In genomic region chr17:48579738-48580543, GRCh38 we compare ENCODE assay signal across 11 cellular contexts. TPM values are rescaled to one million over a fixed set of nuclear protein-coding genes. Genes with fewer than 3 reads are reported as not detected.
A peak's percentile ranks its signal among the peaks of the same experiment; 100 is the strongest.
DNase-seq lines count a peak whose midpoint lies in the region; ATAC-seq, FAIRE-seq and TF ChIP-seq lines count a peak whose summit lies in the region.
"Had no signal": no experiment of that assay in that cellular context is flagged by ENCODE, and none has a peak within 500 bp of the region (broad histone marks: within the 10 kb centered on the region; RNA-seq: fewer than 3 reads in every experiment).

No MANE protein-coding gene starts in this region.

- H3K27ac Mint-ChIP-seq in GM23338 (no peak overlapping the region), astrocyte (ENCODE audit: unreplicated experiment) (peak overlapping the region; percentile 36)

- peak; percentile 56 for DNase-seq in A172 (ENCODE audit: low spot score)
- DNase-seq in GM23338 (ENCODE audit: low spot score): no peak
- peak; percentile 44 for DNase-seq in astrocyte (ENCODE audit: low read depth)
- DNase-seq in mesenchymal stem cell: peak; percentile 85
- no peak for DNase-seq in kidney tubule cell (ENCODE audit: low spot score)
- DNase-seq in GM12892 (ENCODE audit: insufficient read length): no peak
- DNase-seq in activated gamma-delta T cell treated with Interleukin-2 at 50 U/mL for 16 hours: no peak
- DNase-seq: NCI-H187 treated with DMSO at 0.1 percent for 48 hours had no signal

- under 1% methylated on average over 21 of the region's 27 CpGs for WGBS in mesenchymal stem cell

- TF ChIP-seq CTCF in GM23338 (conservative IDR thresholded peaks at IDR 0.05; ENCODE audit: low read depth in 2 of 2) (no peak), astrocyte (IDR thresholded peaks at IDR 0.05; ENCODE audit: insufficient read depth, low read depth, low read length) (no peak)

- H3K4me1 ChIP-seq in GM23338 (ENCODE audit: insufficient read depth) (peaks cover 49% of the 10 kb centered on the region; the same call in 1 of the 2 replicates), astrocyte (ENCODE audit: insufficient read depth, low read length) (peaks cover 8% of the 10 kb centered on the region), mesenchymal stem cell (ENCODE audit: control insufficient read depth, insufficient read depth, low read depth, low read length) (peaks cover 38% of the 10 kb centered on the region)

- H3K14ac ChIP-seq in mesenchymal stem cell (ENCODE audit: low read length in 2 of 2): no peak overlapping the region

- no peak overlapping the region for H4K8ac ChIP-seq in mesenchymal stem cell (ENCODE audit: low read length)

- H3K27me3 Mint-ChIP-seq in GM23338 (ENCODE audit: insufficient read depth, low read depth, poor library complexity) (peaks cover 70% of the 10 kb centered on the region), astrocyte (ENCODE audit: low read depth, unreplicated experiment) (peaks cover 89% of the 10 kb centered on the region)

- no peak overlapping the region for H2BK15ac ChIP-seq in mesenchymal stem cell (ENCODE audit: low read depth, poor library complexity, severe bottlenecking)

- no peak for TF ChIP-seq POLR2A in GM12892 (IDR thresholded peaks at IDR 0.05; ENCODE audit: low read depth, low read length)

- no peaks in the 10 kb centered on the region for H3K9me2 ChIP-seq in GM23338 (ENCODE audit: insufficient read depth)

- H3K9ac ChIP-seq in astrocyte (ENCODE audit: low read length) (peak overlapping the region; percentile 82), mesenchymal stem cell (ENCODE audit: low read length) (peak overlapping the region; percentile 98)

- H3K36me3 ChIP-seq in GM23338 (ENCODE audit: insufficient read depth) (no peaks in the 10 kb centered on the region), astrocyte (ENCODE audit: insufficient read depth, low read length) (no peaks in the 10 kb centered on the region), mesenchymal stem cell (ENCODE audit: control insufficient read depth in 1 of 2, insufficient read depth in 2 of 2, low read depth in 1 of 2, low read length in 2 of 2) (peaks cover 6% of the 10 kb centered on the region in 2 experiments)

- H3K27ac ChIP-seq in GM23338 (ENCODE audit: low read depth) (no peak overlapping the region), astrocyte (ENCODE audit: low read depth, low read length) (peak overlapping the region; percentile 69), mesenchymal stem cell (ENCODE audit: low read length, poor library complexity, severe bottlenecking) (no peak overlapping the region)
- H3K27ac ChIP-seq: SK-N-MC had no signal

- H3K4me3 ChIP-seq in GM23338 (no peak overlapping the region), astrocyte (ENCODE audit: insufficient read depth, low read depth, low read length) (peak overlapping the region; percentile 54), mesenchymal stem cell (ENCODE audit: insufficient read depth in 1 of 2, low read depth in 1 of 2, low read length in 2 of 2) (peak overlapping the region in 1 of 2 experiments; percentile 96)

- H2BK12ac ChIP-seq in mesenchymal stem cell (ENCODE audit: low read length in 2 of 2): peak overlapping the region in 1 of 2 experiments; percentile 43

- peak overlapping the region; percentile 77 to 95 for H3K4ac ChIP-seq in mesenchymal stem cell (ENCODE audit: low read depth in 1 of 2, low read length in 2 of 2)

- H4K91ac ChIP-seq in mesenchymal stem cell (ENCODE audit: low read length): peak overlapping the region; percentile 43

- H2AFZ ChIP-seq in GM23338 (no peak overlapping the region), astrocyte (ENCODE audit: low read depth, low read length) (no peak overlapping the region), mesenchymal stem cell (ENCODE audit: low read depth, low read length) (no peak overlapping the region)

- H3K36me3 Mint-ChIP-seq in GM23338 (ENCODE audit: low read depth) (no peaks in the 10 kb centered on the region), astrocyte (ENCODE audit: low read depth, unreplicated experiment) (peaks cover 3% of the 10 kb centered on the region)

- no peaks in the 10 kb centered on the region for H3K79me2 ChIP-seq in GM23338 (replicated peaks; ENCODE audit: insufficient read depth)
- peaks cover 64% of the 10 kb centered on the region for H3K79me2 ChIP-seq in astrocyte (ENCODE audit: insufficient read depth, low read length)

- H2BK5ac ChIP-seq in mesenchymal stem cell (ENCODE audit: low read depth, low read length, poor library complexity, severe bottlenecking): no peak overlapping the region

- H3K9me3 Mint-ChIP-seq in GM23338: peaks cover 10% of the 10 kb centered on the region
- peaks cover 38% of the 10 kb centered on the region for H3K9me3 Mint-ChIP-seq in astrocyte (ENCODE audit: unreplicated experiment)

- no peak overlapping the region for H3K4me2 ChIP-seq in GM23338
- peak overlapping the region; percentile 84 for H3K4me2 ChIP-seq in astrocyte (ENCODE audit: low read length)
- no peak overlapping the region for H3K4me2 ChIP-seq in mesenchymal stem cell (ENCODE audit: low read length, poor library complexity, severe bottlenecking)

- H3K9me3 ChIP-seq in astrocyte (ENCODE audit: insufficient read depth, low read depth, low read length) (no peaks in the 10 kb centered on the region), mesenchymal stem cell (ENCODE audit: control insufficient read depth, low read length) (no peaks in the 10 kb centered on the region)

- H4K20me1 ChIP-seq in GM23338 (replicated peaks; ENCODE audit: insufficient read depth): peaks cover 60% of the 10 kb centered on the region
- peaks cover 4% of the 10 kb centered on the region for H4K20me1 ChIP-seq in astrocyte (ENCODE audit: insufficient read depth, low read length)

- H3K27me3 ChIP-seq in GM23338 (ENCODE audit: insufficient read depth): peaks cover 100% of the 10 kb centered on the region
- H3K27me3 ChIP-seq in astrocyte (ENCODE audit: insufficient read depth, low read length): peaks cover 80% of the 10 kb centered on the region
- no peaks in the 10 kb centered on the region for H3K27me3 ChIP-seq in mesenchymal stem cell (ENCODE audit: control insufficient read depth in 1 of 2, insufficient read depth in 1 of 2, low read length in 2 of 2)

- peaks cover 53% of the 10 kb centered on the region for H3F3A ChIP-seq in GM23338 (replicated peaks; ENCODE audit: low read depth)

- H3K4me1 Mint-ChIP-seq in GM23338 (peaks cover 29% of the 10 kb centered on the region), astrocyte (ENCODE audit: low read depth, unreplicated experiment) (no peaks in the 10 kb centered on the region)

- H2BK120ac ChIP-seq in mesenchymal stem cell (ENCODE audit: low read depth, low read length): peak overlapping the region; percentile 80

- H3K23ac ChIP-seq in mesenchymal stem cell (ENCODE audit: low read length in 2 of 2): no peak overlapping the region

- no peak overlapping the region for H2AK5ac ChIP-seq in mesenchymal stem cell (ENCODE audit: low read length, severe bottlenecking)

- H3K18ac ChIP-seq in mesenchymal stem cell (ENCODE audit: low read depth in 1 of 2, low read length in 2 of 2): peak overlapping the region in 1 of 2 experiments; percentile 98

- H3K79me1 ChIP-seq in mesenchymal stem cell (replicated peaks; ENCODE audit: low read length, poor library complexity, severe bottlenecking): peaks cover 3% of the 10 kb centered on the region

- FAIRE-seq in astrocyte (lab: Jason Lieb, UNC) (no peak), GM12892 (lab: Jason Lieb, UNC) (no peak)
- FAIRE-seq: D721Med had no signal

- ATAC-seq in GM23338: no peak
- ATAC-seq in HG03432 (IDR thresholded peaks at IDR 0.05; ENCODE audit: unreplicated experiment): no peak

- H3K4me3 Mint-ChIP-seq in GM23338: no peak overlapping the region
- no peak overlapping the region for H3K4me3 Mint-ChIP-seq in astrocyte (ENCODE audit: unreplicated experiment)

TF ChIP-seq in GM23338, 12 proteins besides CTCF, POLR2A, EP300 and RAD21 (continues in another document):
- peak; percentile 96 for TF ChIP-seq EZH2 (IDR thresholded peaks at IDR 0.05; ENCODE audit: low read depth, unreplicated experiment)

RNA-seq across cellular contexts. Expression of gene HOXB4, which starts 1.8 kb away (rescaled TPM):
- 5.1 and 6.3 TPM in 2 replicates for total RNA-seq in A172 (2014; rRNA removed; shearing (Covaris generic))
- not detected in 2 replicates for total RNA-seq in GM23338 (2014; rRNA removed; shearing (Covaris generic))
- polyA plus RNA-seq in GM23338 (2016; fragmentation: Nextera tagmentation; extraction: Ambion mirVana): not detected in 2 replicates
- not detected in 2 replicates for total RNA-seq in astrocyte
- polyA plus RNA-seq in mesenchymal stem cell (2013, experiment 1 of 2): 5.9 TPM
- 5.9 TPM for polyA plus RNA-seq in mesenchymal stem cell (2013, experiment 2 of 2)
- 2.7 TPM for polyA plus RNA-seq in GM12892 (2012; ENCODE audit: missing spikeins)

RNA-seq across cellular contexts. Expression of gene HOXB3, which starts 10.1 kb away (rescaled TPM):
- 20.1 and 24.1 TPM in 2 replicates for total RNA-seq in A172 (2014; rRNA removed; shearing (Covaris generic))
- total RNA-seq in GM23338 (2014; rRNA removed; shearing (Covaris generic)): 0.17 TPM in 1 of 2 replicates, not detected in the other
- polyA plus RNA-seq in GM23338 (2016; fragmentation: Nextera tagmentation; extraction: Ambion mirVana): not detected in 2 replicates
- not detected in 2 replicates for total RNA-seq in astrocyte
- 39.4 TPM for polyA plus RNA-seq in mesenchymal stem cell (2013, experiment 1 of 2)
- 35.7 TPM for polyA plus RNA-seq in mesenchymal stem cell (2013, experiment 2 of 2)
- 4.5 TPM for polyA plus RNA-seq in GM12892 (2012; ENCODE audit: missing spikeins)

RNA-seq across cellular contexts. Expression of gene HOXB5, which starts 13.6 kb away (rescaled TPM):
- total RNA-seq in A172 (2014; rRNA removed; shearing (Covaris generic)): 2.0 and 2.4 TPM in 2 replicates
- total RNA-seq in GM23338 (2014; rRNA removed; shearing (Covaris generic)): not detected in 2 replicates
- not detected in 2 replicates for polyA plus RNA-seq in GM23338 (2016; fragmentation: Nextera tagmentation; extraction: Ambion mirVana)
- not detected in 2 replicates for total RNA-seq in astrocyte
- polyA plus RNA-seq in mesenchymal stem cell (2013, experiment 1 of 2): 15.0 TPM
- 14.1 TPM for polyA plus RNA-seq in mesenchymal stem cell (2013, experiment 2 of 2)
- polyA plus RNA-seq in GM12892 (2012; ENCODE audit: missing spikeins): not detected

RNA-seq across cellular contexts. Expression of gene HOXB6, which starts 24.8 kb away (rescaled TPM):
- 40.2 and 58.7 TPM in 2 replicates for total RNA-seq in A172 (2014; rRNA removed; shearing (Covaris generic))
- total RNA-seq in GM23338 (2014; rRNA removed; shearing (Covaris generic)): not detected in 2 replicates
- not detected in 2 replicates for polyA plus RNA-seq in GM23338 (2016; fragmentation: Nextera tagmentation; extraction: Ambion mirVana)
- not detected in 2 replicates for total RNA-seq in astrocyte
- 37.1 TPM for polyA plus RNA-seq in mesenchymal stem cell (2013, experiment 1 of 2)
- 35.9 TPM for polyA plus RNA-seq in mesenchymal stem cell (2013, experiment 2 of 2)
- not detected for polyA plus RNA-seq in GM12892 (2012; ENCODE audit: missing spikeins)

RNA-seq across cellular contexts. Expression of gene HOXB7, which starts 30.9 kb away (rescaled TPM):
- total RNA-seq in A172 (2014; rRNA removed; shearing (Covaris generic)): 22.4 and 24.7 TPM in 2 replicates
- total RNA-seq in GM23338 (2014; rRNA removed; shearing (Covaris generic)): not detected in 2 replicates
- not detected in 2 replicates for polyA plus RNA-seq in GM23338 (2016; fragmentation: Nextera tagmentation; extraction: Ambion mirVana)
- not detected in 2 replicates for total RNA-seq in astrocyte
- polyA plus RNA-seq in mesenchymal stem cell (2013, experiment 1 of 2): 108 TPM
- 115 TPM for polyA plus RNA-seq in mesenchymal stem cell (2013, experiment 2 of 2)
- polyA plus RNA-seq in GM12892 (2012; ENCODE audit: missing spikeins): 4.1 TPM

Comparison
In these comparisons a context has a peak if more than half of its experiments do, and no peak if none do; other contexts are left out.
1. DNase-seq: peak in A172 (single experiment), astrocyte (single experiment) and mesenchymal stem cell (single experiment); none in GM23338 (single experiment), kidney tubule cell (single experiment), GM12892 (single experiment) and activated gamma-delta T cell treated with Interleukin-2 at 50 U/mL for 16 hours (single experiment).
2. RNA of gene HOXB3, which starts 10.1 kb away (total RNA-seq): 20.1 to 24.1 TPM in A172; 0.17 TPM in GM23338 and not detected in astrocyte; every median in the first group is over 10 times any median in the second.